In genomic region chr7:129095258-129095657, GRCh38 we compare ENCODE assay signal across 8 cellular contexts. TPM values are rescaled to one million over a fixed set of nuclear protein-coding genes. Genes with fewer than 3 reads are reported as not detected.
DNase-seq lines count a peak whose midpoint lies in the region; ATAC-seq and TF ChIP-seq lines count a peak whose summit lies in the region.

No MANE protein-coding gene starts in this region.

- no peaks in the 10 kb centered on the region for H3K9me3 Mint-ChIP-seq in activated naive CD8-positive, alpha-beta T cell (ENCODE audit: low read depth)
- no peaks in the 10 kb centered on the region for H3K9me3 Mint-ChIP-seq in GM23338

- H3K79me2 ChIP-seq in GM23338 (replicated peaks; ENCODE audit: insufficient read depth) = no peaks in the 10 kb centered on the region
- H3K79me2 ChIP-seq in hepatocyte = no peaks in the 10 kb centered on the region

- H3K9me2 ChIP-seq in GM23338 (ENCODE audit: insufficient read depth) (no peaks in the 10 kb centered on the region), hepatocyte (replicated peaks; ENCODE audit: insufficient read depth) (no peaks in the 10 kb centered on the region)

- H3K4me3 ChIP-seq in GM12865 (ENCODE audit: low read depth, low read length) (no peak overlapping the region), GM23338 (no peak overlapping the region), hepatocyte (no peak overlapping the region)

- H4K20me1 ChIP-seq in GM23338 (replicated peaks; ENCODE audit: insufficient read depth) (no peaks in the 10 kb centered on the region), hepatocyte (ENCODE audit: insufficient read depth, poor library complexity, severe bottlenecking) (no peaks in the 10 kb centered on the region)

- H3K27me3 ChIP-seq in GM23338 (ENCODE audit: insufficient read depth) = no peaks in the 10 kb centered on the region
- H3K27me3 ChIP-seq in hepatocyte = no peaks in the 10 kb centered on the region

- no peak overlapping the region for H3K4me2 ChIP-seq in GM23338
- H3K4me2 ChIP-seq in hepatocyte = no peak overlapping the region

- no peaks in the 10 kb centered on the region for H3F3A ChIP-seq in GM23338 (replicated peaks; ENCODE audit: low read depth)

- H2AFZ ChIP-seq in GM23338 (no peak overlapping the region), hepatocyte (no peak overlapping the region)

- no peak overlapping the region for H3K27ac ChIP-seq in GM23338 (ENCODE audit: low read depth)
- no peak overlapping the region for H3K27ac ChIP-seq in hepatocyte

- DNase-seq in GM12865 (ENCODE audit: low read depth) (peak; percentile 91), cerebellar nuclear complex (lab: John Stamatoyannopoulos, UW) (no peak), dermis blood vessel endothelial cell (no peak), GM23338 (ENCODE audit: low spot score) (no peak), hepatocyte (ENCODE audit: low spot score) (no peak)

- H3K4me1 ChIP-seq in GM23338 (ENCODE audit: insufficient read depth) (no peaks in the 10 kb centered on the region), hepatocyte (ENCODE audit: insufficient read depth) (no peaks in the 10 kb centered on the region)

- ATAC-seq in GM19397 (IDR thresholded peaks at IDR 0.05; ENCODE audit: unreplicated experiment) (peak; percentile 88), HG03159 (IDR thresholded peaks at IDR 0.05; ENCODE audit: unreplicated experiment) (peak; percentile 83), GM23338 (no peak)

- peak overlapping the region; percentile 72 for H3K27ac Mint-ChIP-seq in activated naive CD8-positive, alpha-beta T cell
- H3K27ac Mint-ChIP-seq in GM23338 = no peak overlapping the region

- H3K36me3 ChIP-seq in GM23338 (ENCODE audit: insufficient read depth) (no peaks in the 10 kb centered on the region), hepatocyte (replicated peaks; ENCODE audit: insufficient read depth, low read depth) (no peaks in the 10 kb centered on the region)

- TF ChIP-seq CTCF in GM12865 (IDR thresholded peaks at IDR 0.05; ENCODE audit: insufficient read depth, low read depth, low read length, missing control alignments) (no peak), GM23338 (conservative IDR thresholded peaks at IDR 0.05; ENCODE audit: low read depth in 2 of 2) (no peak), hepatocyte (IDR thresholded peaks at IDR 0.05; ENCODE audit: poor library complexity) (no peak)

- H3K9me3 ChIP-seq in hepatocyte (ENCODE audit: low read depth) = no peaks in the 10 kb centered on the region

- H3K4me3 Mint-ChIP-seq in activated naive CD8-positive, alpha-beta T cell = no peak overlapping the region
- H3K4me3 Mint-ChIP-seq in GM23338 = no peak overlapping the region

- H3K4me1 Mint-ChIP-seq in activated naive CD8-positive, alpha-beta T cell (ENCODE audit: low read depth) = peaks cover 16% of the 10 kb centered on the region
- H3K4me1 Mint-ChIP-seq in GM23338 = peaks cover 4% of the 10 kb centered on the region; the same call in 2 of the 3 replicates

- WGBS in hepatocyte (ENCODE audit: low lambda C conversion rate, missing lambda C conversion rate) = 87% methylated on average over 6 of the region's 6 CpGs

- H3K36me3 Mint-ChIP-seq in activated naive CD8-positive, alpha-beta T cell = no peaks in the 10 kb centered on the region
- H3K36me3 Mint-ChIP-seq in GM23338 (ENCODE audit: low read depth) = no peaks in the 10 kb centered on the region

- H3K27me3 Mint-ChIP-seq in activated naive CD8-positive, alpha-beta T cell = no peaks in the 10 kb centered on the region
- H3K27me3 Mint-ChIP-seq in GM23338 (ENCODE audit: insufficient read depth, low read depth, poor library complexity) = peaks cover 3% of the 10 kb centered on the region

TF ChIP-seq in GM23338, 12 proteins besides CTCF, POLR2A, EP300 and RAD21 (continues in another document):
- TF ChIP-seq EZH2phosphoT487 (IDR thresholded peaks at IDR 0.05; ENCODE audit: unreplicated experiment) (no peak), ZNF331 (CRISPR knock-in tag; IDR thresholded peaks at IDR 0.05; ENCODE audit: low read depth) (no peak), CREB1 (CRISPR knock-in tag; IDR thresholded peaks at IDR 0.05; ENCODE audit: low read depth) (no peak), NANOG (IDR thresholded peaks at IDR 0.05; ENCODE audit: borderline replicate concordance) (no peak), EZH2 (IDR thresholded peaks at IDR 0.05; ENCODE audit: low read depth, unreplicated experiment) (no peak), ZNF462 (CRISPR knock-in tag; IDR thresholded peaks at IDR 0.05) (no peak)

RNA-seq across cellular contexts. Expression of gene TNPO3, which starts 40.3 kb away (rescaled TPM):
- total RNA-seq in dermis blood vessel endothelial cell (57.2 and 83.1 TPM in 2 replicates), hepatocyte (32.2 and 35.4 TPM in 2 replicates)
- 127 TPM in 2 replicates for total RNA-seq in GM23338 (2014; rRNA removed; shearing (Covaris generic))
- polyA plus RNA-seq in GM23338 (2016; fragmentation: Nextera tagmentation; extraction: Ambion mirVana) (29.2 and 38.2 TPM in 2 replicates), hepatocyte (19.9 and 20.3 TPM in 2 replicates)

RNA-seq across cellular contexts. Expression of gene TSPAN33, which starts 49.2 kb away (rescaled TPM):
- 0.19 TPM in 1 of 2 replicates, not detected in the other for total RNA-seq in dermis blood vessel endothelial cell
- 46.8 and 51.5 TPM in 2 replicates for total RNA-seq in GM23338 (2014; rRNA removed; shearing (Covaris generic))
- polyA plus RNA-seq in GM23338 (2016; fragmentation: Nextera tagmentation; extraction: Ambion mirVana) = 17.6 and 21.1 TPM in 2 replicates
- 9.6 and 10.4 TPM in 2 replicates for total RNA-seq in hepatocyte
- polyA plus RNA-seq in hepatocyte = 7.3 and 7.8 TPM in 2 replicates
